In genomic region chr9:70566066-70566465, GRCh38 we compare ENCODE assay signal across 25 cellular contexts.
DNase-seq lines count a peak whose midpoint lies in the region; TF ChIP-seq lines count a peak whose summit lies in the region.
"Had no signal": no experiment of that assay in that cellular context is flagged by ENCODE, and none has a peak within 500 bp of the region (broad histone marks: within the 10 kb centered on the region; RNA-seq: fewer than 3 reads in every experiment).

No MANE protein-coding gene starts in this region.

- H3K36me3 ChIP-seq in BE2C: no peaks in the 10 kb centered on the region
- H3K36me3 ChIP-seq: heart right ventricle, SJSA1 had no signal

- peaks cover 35% of the 10 kb centered on the region for H3K4me1 Mint-ChIP-seq in brain

- H3K4me1 ChIP-seq in BE2C: peaks cover 4% of the 10 kb centered on the region
- H3K4me1 ChIP-seq: testis had no signal

- no peak overlapping the region for H3K4me3 Mint-ChIP-seq in brain
- H3K4me3 Mint-ChIP-seq: B cell, memory B cell, nephron had no signal

- H3K27me3 Mint-ChIP-seq in brain: no peaks in the 10 kb centered on the region
- H3K27me3 Mint-ChIP-seq: B cell, memory B cell had no signal

- H3K27me3 ChIP-seq in BE2C: no peaks in the 10 kb centered on the region
- H3K27me3 ChIP-seq: heart right ventricle, SJSA1, testis had no signal

- H3K9me3 ChIP-seq in BE2C: no peaks in the 10 kb centered on the region
- H3K9me3 ChIP-seq: heart right ventricle, testis had no signal

- H3K36me3 Mint-ChIP-seq in brain: no peaks in the 10 kb centered on the region
- H3K36me3 Mint-ChIP-seq: memory B cell had no signal

- peak overlapping the region in 3 of 5 experiments; percentile 58 to 81 (median 65) for H3K27ac Mint-ChIP-seq in brain
- H3K27ac Mint-ChIP-seq: B cell, memory B cell had no signal

- DNase-seq in NCI-H1092 treated with DMSO at 0.1 percent for 48 hours (lab: John Stamatoyannopoulos, UW): peak; percentile 27
- no peak for DNase-seq in NCI-H1092 (lab: John Stamatoyannopoulos, UW)
- peak; percentile 12 for DNase-seq in BE2C
- DNase-seq in NCI-H69 (lab: John Stamatoyannopoulos, UW): peak; percentile 8
- no peak for DNase-seq in NCI-H748 treated with DMSO at 0.1 percent for 48 hours (lab: John Stamatoyannopoulos, UW)
- no peak for DNase-seq in HUDEP-2 (lab: John Stamatoyannopoulos, UW; ENCODE audit: unreplicated experiment in 76 of 76)
- DNase-seq in iPS-NIHi7 (ENCODE audit: extremely low spot score): no peak
- DNase-seq: 8988T; activated CD4-positive, CD25-positive, alpha-beta regulatory T cell treated with anti-CD3 and anti-CD28 coated beads, Interleukin-2, amount 50 U/mL, for 72 hours; anterior cingulate cortex; effector CD8-positive, alpha-beta T cell; heart right ventricle; KG1; NCI-H2171; NCI-H526 treated with DMSO at 0.1 percent for 48 hours; PC-3; stimulated activated CD8-positive, alpha-beta memory T cell treated with anti-CD3 and anti-CD28 coated beads, Interleukin-4, amount 100 ng/mL, for 48 hours; T-helper 9 cell; testis had no signal

- no peaks in the 10 kb centered on the region for H3K9me3 Mint-ChIP-seq in brain
- H3K9me3 Mint-ChIP-seq: memory B cell, nephron had no signal

- H3K4me3 ChIP-seq in BE2C (ENCODE audit: low read depth, low read length): no peak overlapping the region
- H3K4me3 ChIP-seq: heart right ventricle, SJSA1, smooth muscle cell, testis had no signal

- TF ChIP-seq CTCF in BE2C (IDR thresholded peaks at IDR 0.05; ENCODE audit: low read depth, low read length): no peak
- TF ChIP-seq CTCF in brain (conservative IDR thresholded peaks at IDR 0.05): no peak

Comparison
In these comparisons a context has a peak if more than half of its experiments do, and no peak if none do; other contexts are left out.
1. DNase-seq: peak in NCI-H1092 treated with DMSO at 0.1 percent for 48 hours (single experiment), BE2C (single experiment) and NCI-H69 (single experiment); none in NCI-H1092 (single experiment), NCI-H748 treated with DMSO at 0.1 percent for 48 hours (single experiment), HUDEP-2 (0 of 76) and iPS-NIHi7 (single experiment).